ENCODE assay signal across 18 cellular contexts in genomic region chr10:130213286-130214080, GRCh38.
"Had no signal": no experiment of that assay in that cellular context is flagged by ENCODE, and none has a peak within 500 bp of the region (broad histone marks: within the 10 kb centered on the region; RNA-seq: fewer than 3 reads in every experiment).

No MANE protein-coding gene starts in this region.

- H3K27me3 ChIP-seq: dorsolateral prefrontal cortex, neutrophil, right lobe of liver, stomach, tibial artery had no signal

- H3K4me1 ChIP-seq: parathyroid adenoma, right lobe of liver, stomach, tibial artery had no signal

- H3K9ac ChIP-seq: parathyroid adenoma had no signal

- H2AFZ ChIP-seq: parathyroid adenoma had no signal

- ATAC-seq: left lobe of liver; naive thymus-derived CD8-positive, alpha-beta T cell; right lobe of liver; stimulated activated effector memory CD8-positive, alpha-beta T cell treated with anti-CD3 and anti-CD28 coated beads, Interleukin-12 subunit alpha, Interleukin-12 subunit beta, amount 100 ng/mL, for 72 hours had no signal

- H3K4me3 ChIP-seq: dorsolateral prefrontal cortex, right lobe of liver, stomach, tibial artery had no signal

- H3K36me3 Mint-ChIP-seq: naive thymus-derived CD8-positive, alpha-beta T cell; stimulated activated effector memory CD8-positive, alpha-beta T cell treated with anti-CD3 and anti-CD28 coated beads, Interleukin-12 subunit alpha, Interleukin-12 subunit beta, amount 100 ng/mL, for 72 hours; type B pancreatic cell had no signal

- DNase-seq: effector CD4-positive, alpha-beta T cell; kidney; mesenchymal stem cell; naive thymus-derived CD8-positive, alpha-beta T cell; right lobe of liver; stimulated activated CD4-positive, alpha-beta T cell treated with anti-CD3 and anti-CD28 coated beads, Interleukin-12 subunit alpha, Interleukin-12 subunit beta, amount 100 ng/mL, for 4 hours; stimulated activated CD4-positive, alpha-beta T cell treated with anti-CD3 and anti-CD28 coated beads, Interleukin-1b, Interleukin-23, amount 100 ng/mL, for 48 hours; stimulated activated CD4-positive, alpha-beta T cell treated with anti-CD3 and anti-CD28 coated beads, Interleukin-4, amount 100 ng/mL, for 1 hour; stimulated activated naive CD4-positive, alpha-beta T cell treated with Interleukin-2 at 50 U/mL for 16 hours; stomach had no signal

- H3K36me3 ChIP-seq: neutrophil, right lobe of liver, stomach, tibial artery had no signal

- H3K79me2 ChIP-seq: parathyroid adenoma had no signal

- H3K4me3 Mint-ChIP-seq: naive thymus-derived CD8-positive, alpha-beta T cell; stimulated activated effector memory CD8-positive, alpha-beta T cell treated with anti-CD3 and anti-CD28 coated beads, Interleukin-12 subunit alpha, Interleukin-12 subunit beta, amount 100 ng/mL, for 72 hours; type B pancreatic cell had no signal

- H3K9me3 Mint-ChIP-seq: stimulated activated effector memory CD8-positive, alpha-beta T cell treated with anti-CD3 and anti-CD28 coated beads, Interleukin-12 subunit alpha, Interleukin-12 subunit beta, amount 100 ng/mL, for 72 hours; type B pancreatic cell had no signal

- H3K9me3 ChIP-seq: neutrophil, right lobe of liver, stomach had no signal

- H3K27me3 Mint-ChIP-seq: naive thymus-derived CD8-positive, alpha-beta T cell; progenitor cell of endocrine pancreas; type B pancreatic cell had no signal

- H3K27ac Mint-ChIP-seq: progenitor cell of endocrine pancreas; stimulated activated effector memory CD8-positive, alpha-beta T cell treated with anti-CD3 and anti-CD28 coated beads, Interleukin-12 subunit alpha, Interleukin-12 subunit beta, amount 100 ng/mL, for 72 hours; type B pancreatic cell had no signal

- H3K27ac ChIP-seq: dorsolateral prefrontal cortex, neutrophil, parathyroid adenoma, right lobe of liver, stomach, tibial artery had no signal

- H3K4me1 Mint-ChIP-seq: stimulated activated effector memory CD8-positive, alpha-beta T cell treated with anti-CD3 and anti-CD28 coated beads, Interleukin-12 subunit alpha, Interleukin-12 subunit beta, amount 100 ng/mL, for 72 hours had no signal
